9 cellular contexts compared by ENCODE assay signal in genomic region chr9:110579763-110580255, GRCh38. TPM values are rescaled to one million over a fixed set of nuclear protein-coding genes. Genes with fewer than 3 reads are reported as not detected.
DNase-seq lines count a peak whose midpoint lies in the region; ATAC-seq and TF ChIP-seq lines count a peak whose summit lies in the region.
"Had no signal": no experiment of that assay in that cellular context is flagged by ENCODE, and none has a peak within 500 bp of the region (broad histone marks: within the 10 kb centered on the region; RNA-seq: fewer than 3 reads in every experiment).

No MANE protein-coding gene starts in this region.

- TF ChIP-seq CTCF in AG09309 (IDR thresholded peaks at IDR 0.05; ENCODE audit: control insufficient read depth, insufficient read depth, low read depth, low read length, missing control alignments) = no peak
- TF ChIP-seq CTCF in fibroblast of mammary gland (conservative IDR thresholded peaks at IDR 0.05; ENCODE audit: control insufficient read depth, insufficient read depth, low read depth, low read length) = peak; percentile 1
- no peak for TF ChIP-seq CTCF in neural crest cell (conservative IDR thresholded peaks at IDR 0.05)

- H3K27ac Mint-ChIP-seq in neural crest cell (ENCODE audit: unreplicated experiment) = peak overlapping the region; percentile 41
- no peak overlapping the region for H3K27ac Mint-ChIP-seq in activated CD4-positive, alpha-beta memory T cell treated with anti-CD3 and anti-CD28 coated beads, Interleukin-2, amount 10 ng/mL, durations not matched to agents 7 days and 5 days

- no peaks in the 10 kb centered on the region for H3K4me1 ChIP-seq in NT2/D1 (ENCODE audit: insufficient read depth, insufficient read length)

- peak overlapping the region; percentile 94 for H3K4me3 Mint-ChIP-seq in neural crest cell
- no peak overlapping the region for H3K4me3 Mint-ChIP-seq in activated CD4-positive, alpha-beta memory T cell treated with anti-CD3 and anti-CD28 coated beads, Interleukin-2, amount 10 ng/mL, durations not matched to agents 7 days and 5 days

- H3K4me3 ChIP-seq in AG09309 (ENCODE audit: control insufficient read depth, low read depth, low read length) = peak overlapping the region; percentile 82
- peak overlapping the region; percentile 64 for H3K4me3 ChIP-seq in NT2/D1 (ENCODE audit: insufficient read length, low read depth)
- peak overlapping the region; percentile 70 for H3K4me3 ChIP-seq in fibroblast of mammary gland (ENCODE audit: control insufficient read depth, low read depth, low read length)

- H3K36me3 ChIP-seq in NT2/D1 (ENCODE audit: insufficient read depth, insufficient read length, low read length) = no peaks in the 10 kb centered on the region

- POLR2A ChIA-PET in activated CD4-positive, alpha-beta memory T cell treated with anti-CD3 and anti-CD28 coated beads, Interleukin-2, amount 10 ng/mL, durations not matched to agents 7 days and 5 days (lab: Charles Lee) = no interaction called here

- DNase-seq in AG09309 (ENCODE audit: low read depth) (peak; percentile 69), NT2/D1 (ENCODE audit: low read depth, low spot score) (no peak), fibroblast of mammary gland (ENCODE audit: low read depth) (peak; percentile 91), neural crest cell (ENCODE audit: low read depth, low spot score) (peak; percentile 5), globus pallidus (ENCODE audit: low spot score) (no peak)
- DNase-seq in stimulated activated CD4-positive, alpha-beta T cell treated with anti-CD3 and anti-CD28 coated beads, Interleukin-4, amount 100 ng/mL, for 4 hours = no peak
- DNase-seq in activated CD4-positive, alpha-beta memory T cell treated with anti-CD3 and anti-CD28 coated beads, Interleukin-2, amount 10 ng/mL, durations not matched to agents 7 days and 5 days = no peak

- H3K27me3 Mint-ChIP-seq in neural crest cell (ENCODE audit: low read depth) = peaks cover 59% of the 10 kb centered on the region
- peaks cover 34% of the 10 kb centered on the region for H3K27me3 Mint-ChIP-seq in activated CD4-positive, alpha-beta memory T cell treated with anti-CD3 and anti-CD28 coated beads, Interleukin-2, amount 10 ng/mL, durations not matched to agents 7 days and 5 days

- ATAC-seq in GM18520 (IDR thresholded peaks at IDR 0.05; ENCODE audit: unreplicated experiment) = no peak

- peak overlapping the region; percentile 84 for H3K9ac ChIP-seq in NT2/D1 (ENCODE audit: insufficient read length, low read depth)
- H3K9ac ChIP-seq: KMS-11 had no signal

- no peaks in the 10 kb centered on the region for H3K9me3 Mint-ChIP-seq in neural crest cell
- no peaks in the 10 kb centered on the region for H3K9me3 Mint-ChIP-seq in activated CD4-positive, alpha-beta memory T cell treated with anti-CD3 and anti-CD28 coated beads, Interleukin-2, amount 10 ng/mL, durations not matched to agents 7 days and 5 days

- no peaks in the 10 kb centered on the region for H3K9me3 ChIP-seq in NT2/D1 (ENCODE audit: insufficient read depth, low read length)

- peaks cover 17% of the 10 kb centered on the region for H3K4me1 Mint-ChIP-seq in neural crest cell
- no peaks in the 10 kb centered on the region for H3K4me1 Mint-ChIP-seq in activated CD4-positive, alpha-beta memory T cell treated with anti-CD3 and anti-CD28 coated beads, Interleukin-2, amount 10 ng/mL, durations not matched to agents 7 days and 5 days

- peaks cover 47% of the 10 kb centered on the region for H3K27me3 ChIP-seq in NT2/D1 (ENCODE audit: insufficient read depth, insufficient read length)

- CTCF ChIA-PET in activated CD4-positive, alpha-beta memory T cell treated with anti-CD3 and anti-CD28 coated beads, Interleukin-2, amount 10 ng/mL, durations not matched to agents 7 days and 5 days (lab: Charles Lee) = no interaction called here

- no peaks in the 10 kb centered on the region for H3K36me3 Mint-ChIP-seq in neural crest cell (ENCODE audit: low read depth)
- H3K36me3 Mint-ChIP-seq in activated CD4-positive, alpha-beta memory T cell treated with anti-CD3 and anti-CD28 coated beads, Interleukin-2, amount 10 ng/mL, durations not matched to agents 7 days and 5 days (ENCODE audit: low read depth) = peaks cover 3% of the 10 kb centered on the region

RNA-seq across cellular contexts. Expression of gene SVEP1, which starts 0.3 kb away (rescaled TPM):
- total RNA-seq in neural crest cell = 1.3 and 1.5 TPM in 2 replicates
- total RNA-seq in activated CD4-positive, alpha-beta memory T cell treated with anti-CD3 and anti-CD28 coated beads, Interleukin-2, amount 10 ng/mL, durations not matched to agents 7 days and 5 days = not detected

Comparison
In these comparisons a context has a peak if more than half of its experiments do, and no peak if none do; other contexts are left out.
1. DNase-seq: peak in AG09309 (single experiment), fibroblast of mammary gland (single experiment) and neural crest cell (single experiment); none in NT2/D1 (single experiment), stimulated activated CD4-positive, alpha-beta T cell treated with anti-CD3 and anti-CD28 coated beads, Interleukin-4, amount 100 ng/mL, for 4 hours (0 of 2), activated CD4-positive, alpha-beta memory T cell treated with anti-CD3 and anti-CD28 coated beads, Interleukin-2, amount 10 ng/mL, durations not matched to agents 7 days and 5 days (single experiment) and globus pallidus (single experiment).
2. Peak in every context shown above with its lines, with median percentiles within 50 percentile points of each other: H3K4me3 ChIP-seq.